8 cellular contexts compared by ENCODE assay signal in genomic region chr14:75279739-75280447, GRCh38. TPM values are rescaled to one million over a fixed set of nuclear protein-coding genes. Genes with fewer than 3 reads are reported as not detected.
A peak's percentile ranks its signal among the peaks of the same experiment; 100 is the strongest.
DNase-seq lines count a peak whose midpoint lies in the region; ATAC-seq and TF ChIP-seq lines count a peak whose summit lies in the region.

No MANE protein-coding gene starts in this region.

- H3K4me1 ChIP-seq in left ventricle myocardium inferior (peaks cover 52% of the 10 kb centered on the region), rectal smooth muscle tissue (ENCODE audit: control insufficient read depth, insufficient read depth, low read length) (peaks cover 19% of the 10 kb centered on the region)

- peaks cover 44% of the 10 kb centered on the region for H3K4me1 Mint-ChIP-seq in HFFc6 (ENCODE audit: low read depth)
- H3K4me1 Mint-ChIP-seq in activated T-helper 17 cell treated with anti-CD3 and anti-CD28 coated beads, Interleukin-2, amount 50 U/mL, for 72 hours, result peaks cover 16% of the 10 kb centered on the region

- peaks cover 71% of the 10 kb centered on the region for H3K27me3 Mint-ChIP-seq in HFFc6 (ENCODE audit: insufficient read depth)
- H3K27me3 Mint-ChIP-seq in activated T-helper 17 cell treated with anti-CD3 and anti-CD28 coated beads, Interleukin-2, amount 50 U/mL, for 72 hours, result no peaks in the 10 kb centered on the region

- H3K9me3 Mint-ChIP-seq in HFFc6, result peaks cover 65% of the 10 kb centered on the region
- H3K9me3 Mint-ChIP-seq in activated T-helper 17 cell treated with anti-CD3 and anti-CD28 coated beads, Interleukin-2, amount 50 U/mL, for 72 hours, result no peaks in the 10 kb centered on the region

- peak overlapping the region; percentile 100 for H3K27ac ChIP-seq in left ventricle myocardium inferior (replicated peaks)
- H3K27ac ChIP-seq in rectal smooth muscle tissue (ENCODE audit: low read depth, low read length), result peak overlapping the region; percentile 99

- ATAC-seq in activated T-helper 17 cell treated with anti-CD3 and anti-CD28 coated beads, Interleukin-2, amount 50 U/mL, for 72 hours (replicated peaks), result no peak
- ATAC-seq in GM18873 (IDR thresholded peaks at IDR 0.05; ENCODE audit: low FRiP score, unreplicated experiment), result no peak

- intact Hi-C loops in left ventricle myocardium inferior (cut with micrococcal nuclease), result no loop called here

- TF ChIP-seq CTCF in HFFc6 (IDR thresholded peaks at IDR 0.05) (no peak), left ventricle myocardium inferior (IDR thresholded peaks at IDR 0.05; ENCODE audit: borderline replicate concordance) (no peak)

- peak overlapping the region; percentile 94 for H3K4me3 Mint-ChIP-seq in HFFc6
- peak overlapping the region; percentile 90 for H3K4me3 Mint-ChIP-seq in activated T-helper 17 cell treated with anti-CD3 and anti-CD28 coated beads, Interleukin-2, amount 50 U/mL, for 72 hours

- H3K36me3 Mint-ChIP-seq in HFFc6 (ENCODE audit: low read depth), result peaks cover 49% of the 10 kb centered on the region
- peaks cover 44% of the 10 kb centered on the region for H3K36me3 Mint-ChIP-seq in activated T-helper 17 cell treated with anti-CD3 and anti-CD28 coated beads, Interleukin-2, amount 50 U/mL, for 72 hours (ENCODE audit: low read depth)

- DNase-seq in HFFc6 (no peak), left ventricle myocardium inferior (peak; percentile 29), occipital lobe (lab: John Stamatoyannopoulos, UW) (no peak), RKO (ENCODE audit: low spot score) (no peak), NCI-H128 (lab: John Stamatoyannopoulos, UW; ENCODE audit: unreplicated experiment) (no peak)

- H3K9me3 ChIP-seq in left ventricle myocardium inferior (replicated peaks), result no peaks in the 10 kb centered on the region

- H3K36me3 ChIP-seq in left ventricle myocardium inferior, result peaks cover 20% of the 10 kb centered on the region
- peaks cover 17% of the 10 kb centered on the region for H3K36me3 ChIP-seq in rectal smooth muscle tissue (ENCODE audit: control insufficient read depth, insufficient read depth, low read length)

- H3K27me3 ChIP-seq in left ventricle myocardium inferior (ENCODE audit: low read depth), result no peaks in the 10 kb centered on the region
- H3K27me3 ChIP-seq in rectal smooth muscle tissue (ENCODE audit: control insufficient read depth, insufficient read depth, low read length), result no peaks in the 10 kb centered on the region

- peak overlapping the region; percentile 99 for H3K27ac Mint-ChIP-seq in HFFc6
- H3K27ac Mint-ChIP-seq in activated T-helper 17 cell treated with anti-CD3 and anti-CD28 coated beads, Interleukin-2, amount 50 U/mL, for 72 hours, result peak overlapping the region; percentile 95

- peak overlapping the region; percentile 83 for H3K4me3 ChIP-seq in left ventricle myocardium inferior
- peak overlapping the region; percentile 92 for H3K4me3 ChIP-seq in rectal smooth muscle tissue (ENCODE audit: low read length)

- H3K9ac ChIP-seq in rectal smooth muscle tissue (ENCODE audit: low read length), result peak overlapping the region; percentile 91

RNA-seq across cellular contexts. Expression of gene FOS, which starts 1.3 kb away (rescaled TPM):
- 100 to 1,000 TPM; 118 to 368 (median 342) TPM for total RNA-seq in HFFc6 (2021; fragmentation: NEBNext Ultra II Directional; extraction: Animal tissue kit (Norgen Biotek cat#: 25700))
- total RNA-seq in activated T-helper 17 cell treated with anti-CD3 and anti-CD28 coated beads, Interleukin-2, amount 50 U/mL, for 72 hours, result 10 to 100 TPM; 31.7 to 86.3 TPM
- total RNA-seq in left ventricle myocardium inferior (9.7 TPM), occipital lobe (51.2 TPM)
